Comparison of ENCODE assay signal across 17 cellular contexts in genomic region chr7:138796038-138796580, GRCh38.
"Had no signal": no experiment of that assay in that cellular context is flagged by ENCODE, and none has a peak within 500 bp of the region (broad histone marks: within the 10 kb centered on the region; RNA-seq: fewer than 3 reads in every experiment).

No MANE protein-coding gene starts in this region.

- ATAC-seq: foreskin keratinocyte; left lobe of liver; mucosa of descending colon; naive thymus-derived CD8-positive, alpha-beta T cell; sciatic nerve had no signal

- DNase-seq: cerebellar nuclear complex; dermis blood vessel endothelial cell; erythroblast; foreskin keratinocyte; head of caudate nucleus; mammary epithelial cell; mucosa of descending colon; naive thymus-derived CD8-positive, alpha-beta T cell; stimulated activated CD4-positive, alpha-beta T cell treated with anti-CD3 and anti-CD28 coated beads, Interleukin-2, amount 100 ng/mL, for 24 hours; stimulated activated CD4-positive, alpha-beta T cell treated with anti-CD3 and anti-CD28 coated beads, Interleukin-4, amount 100 ng/mL, for 4 hours; stimulated activated naive CD4-positive, alpha-beta T cell; stomach; substantia nigra; transverse colon had no signal

- FAIRE-seq: colon had no signal
